14 cellular contexts compared by ENCODE assay signal in the genomic region with DNA sequence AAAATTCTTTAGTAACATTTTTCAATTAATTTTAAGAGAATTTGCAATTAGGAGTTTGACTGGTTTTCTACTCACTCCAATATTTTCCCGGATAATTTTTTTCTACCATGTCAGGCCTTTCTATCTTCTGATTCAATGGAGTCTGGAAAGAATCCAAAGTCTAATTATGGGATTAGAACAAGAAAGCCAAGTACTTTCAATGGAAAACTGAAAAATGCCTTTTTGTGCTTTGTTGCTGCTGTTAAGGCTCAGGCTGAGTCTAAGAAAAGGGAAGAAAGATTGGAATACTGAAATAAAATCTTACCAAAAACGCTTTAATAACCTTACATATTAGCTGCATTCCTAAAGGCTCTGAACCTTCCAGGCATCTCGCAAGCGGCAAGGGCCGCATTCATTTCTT. TPM values are rescaled to one million over a fixed set of nuclear protein-coding genes. Genes with fewer than 3 reads are reported as not detected.
DNase-seq lines count a peak whose midpoint lies in the region; ATAC-seq, FAIRE-seq and TF ChIP-seq lines count a peak whose summit lies in the region.
"Had no signal": no experiment of that assay in that cellular context is flagged by ENCODE, and none has a peak within 500 bp of the region (broad histone marks: within the 10 kb centered on the region; RNA-seq: fewer than 3 reads in every experiment).

No MANE protein-coding gene starts in this region.

- H4K20me1 ChIP-seq in HepG2 (ENCODE audit: insufficient read depth, low read length) = no peaks in the 10 kb centered on the region
- H4K20me1 ChIP-seq in neural progenitor cell (ENCODE audit: low read depth) = no peaks in the 10 kb centered on the region

- 60% methylated on average over 5 of the region's 5 CpGs for WGBS in HepG2 (ENCODE audit: low lambda C conversion rate)
- WGBS in right lobe of liver (ENCODE audit: insufficient coverage, low coverage, low lambda C conversion rate, missing lambda C conversion rate) = 69% methylated on average over 5 of the region's 5 CpGs
- WGBS in gastroesophageal sphincter (ENCODE audit: low coverage in 1 of 2), 2 donors = 61 to 81% methylated on average over 5 of the region's 5 CpGs

- no peaks in the 10 kb centered on the region for H3F3A ChIP-seq in neural progenitor cell (ENCODE audit: low read depth)

- no peak overlapping the region for H3K27ac Mint-ChIP-seq in neural progenitor cell
- H3K27ac Mint-ChIP-seq: B cell, CD14-positive monocyte had no signal

- TF ChIP-seq EP300 in HepG2 (IDR thresholded peaks at IDR 0.05; ENCODE audit: low read depth in 2 of 2, low read length in 2 of 2) (no peak), HepG2 (CRISPR knock-in tag; IDR thresholded peaks at IDR 0.05; ENCODE audit: borderline replicate concordance) (no peak), gastroesophageal sphincter (IDR thresholded peaks at IDR 0.05) (no peak)

- intact Hi-C loops in HepG2 (cut with micrococcal nuclease; ENCODE audit: unreplicated experiment) = loop anchor here (1.0 kb wide), 3 partner anchors 202 to 340 kb away; no protein-coding TSS in a partner anchor
- intact Hi-C loops in right lobe of liver (cut with DNase I) = no loop called here

- no peaks in the 10 kb centered on the region for H3K36me3 Mint-ChIP-seq in neural progenitor cell
- H3K36me3 Mint-ChIP-seq: CD14-positive monocyte had no signal

- H3K9ac ChIP-seq in HepG2 (ENCODE audit: insufficient read depth, low read depth, low read length) (no peak overlapping the region), neural progenitor cell (no peak overlapping the region)

- no peak for FAIRE-seq in HepG2 (lab: Jason Lieb, UNC)
- FAIRE-seq: D721Med had no signal

- no peaks in the 10 kb centered on the region for H3K4me1 Mint-ChIP-seq in neural progenitor cell
- H3K4me1 Mint-ChIP-seq: B cell, CD14-positive monocyte had no signal

- TF ChIP-seq POLR2A in HepG2 (IDR thresholded peaks at IDR 0.05; ENCODE audit: insufficient read depth in 1 of 2, low read depth in 2 of 2, low read length in 2 of 2) (no peak), right lobe of liver (IDR thresholded peaks at IDR 0.05) (no peak), gastroesophageal sphincter (IDR thresholded peaks at IDR 0.05) (no peak)

- H2AFZ ChIP-seq in HepG2 (ENCODE audit: low read length) (no peak overlapping the region), neural progenitor cell (replicated peaks) (no peak overlapping the region)

- CTCF ChIA-PET in HepG2 (lab: Yijun Ruan, JAX; ENCODE audit: low intra/inter-chr PET ratio, low total read pairs) = interaction anchor here (1.2 to 3.0 kb wide), 8 partner anchors 19 to 340 kb away, joined by 5 to 46 read pairs (median 18); a partner anchor contains a TSS

- POLR2A ChIA-PET in HepG2 (lab: Yijun Ruan, JAX) = no interaction called here

- no TSS peak for BruUV-seq in HepG2 (replicated peaks; lab: Mats Ljungman, UMichigan)

- H3K79me2 ChIP-seq in HepG2 (ENCODE audit: insufficient read depth, low read length) = no peaks in the 10 kb centered on the region
- H3K79me2 ChIP-seq in neural progenitor cell (ENCODE audit: low read depth) = no peaks in the 10 kb centered on the region

- DNase-seq in HepG2 (ENCODE audit: low spot score) (no peak), right lobe of liver (no peak), midbrain (lab: John Stamatoyannopoulos, UW) (peak; percentile 6), neural progenitor cell (ENCODE audit: low spot score) (no peak)
- DNase-seq: GF-D8, NCI-H187 treated with DMSO at 0.1 percent for 48 hours had no signal

- H3K36me3 ChIP-seq in HepG2 (replicated peaks in 1 of 2; ENCODE audit: control insufficient read depth in 1 of 2, insufficient read depth in 2 of 2, low read length in 2 of 2) = no peaks in the 10 kb centered on the region
- H3K36me3 ChIP-seq in right lobe of liver = no peaks in the 10 kb centered on the region
- H3K36me3 ChIP-seq in gastroesophageal sphincter = no peaks in the 10 kb centered on the region
- no peaks in the 10 kb centered on the region for H3K36me3 ChIP-seq in neural progenitor cell
- H3K36me3 ChIP-seq: Peyer's patch had no signal

- TF ChIP-seq CTCF in HepG2 (CRISPR knock-in tag; IDR thresholded peaks at IDR 0.05) = no peak
- TF ChIP-seq CTCF in right lobe of liver (IDR thresholded peaks at IDR 0.05) = no peak
- no peak for TF ChIP-seq CTCF in gastroesophageal sphincter (IDR thresholded peaks at IDR 0.05)
- TF ChIP-seq CTCF in neural progenitor cell (IDR thresholded peaks at IDR 0.05) = no peak

- H3K4me2 ChIP-seq in HepG2 (ENCODE audit: low read depth, low read length) = no peak overlapping the region
- H3K4me2 ChIP-seq in neural progenitor cell = no peak overlapping the region

- ATAC-seq in HepG2 (no peak), right lobe of liver (no peak), gastroesophageal sphincter (no peak), HG02884 (IDR thresholded peaks at IDR 0.05; ENCODE audit: unreplicated experiment) (no peak), HG02571 (IDR thresholded peaks at IDR 0.05; ENCODE audit: unreplicated experiment) (no peak)

- no peaks in the 10 kb centered on the region for H3K9me3 ChIP-seq in HepG2 (ENCODE audit: low read length)
- no peaks in the 10 kb centered on the region for H3K9me3 ChIP-seq in right lobe of liver
- no peaks in the 10 kb centered on the region for H3K9me3 ChIP-seq in gastroesophageal sphincter
- no peaks in the 10 kb centered on the region for H3K9me3 ChIP-seq in neural progenitor cell (ENCODE audit: low read depth)
- H3K9me3 ChIP-seq: Peyer's patch had no signal

- in situ Hi-C loops in HepG2 (cut with HindIII; ENCODE audit: extremely low pct_ligation_motif_present, low pct_unique_long_range_greater_than_20kb) = no loop called here

- TF ChIP-seq RAD21 in HepG2 (CRISPR knock-in tag; IDR thresholded peaks at IDR 0.05) = no peak

- H3K4me3 Mint-ChIP-seq in neural progenitor cell = no peak overlapping the region
- H3K4me3 Mint-ChIP-seq: B cell had no signal

- H3K4me3 ChIP-seq in HepG2 (replicated peaks in 1 of 3; ENCODE audit: insufficient read depth in 1 of 3, low read depth in 2 of 3, low read length in 3 of 3) = no peak overlapping the region
- H3K4me3 ChIP-seq in right lobe of liver = no peak overlapping the region
- no peak overlapping the region for H3K4me3 ChIP-seq in gastroesophageal sphincter
- H3K4me3 ChIP-seq in neural progenitor cell = no peak overlapping the region
- H3K4me3 ChIP-seq: Peyer's patch had no signal

- H3K27me3 ChIP-seq in HepG2 (ENCODE audit: control insufficient read depth in 1 of 2, insufficient read depth in 2 of 2, low read length in 2 of 2) (no peaks in the 10 kb centered on the region; a peak in 2 of 5 replicates), right lobe of liver (no peaks in the 10 kb centered on the region), gastroesophageal sphincter (no peaks in the 10 kb centered on the region), neural progenitor cell (no peaks in the 10 kb centered on the region)
- H3K27me3 ChIP-seq: Peyer's patch had no signal

- no peaks in the 10 kb centered on the region for H3K9me3 Mint-ChIP-seq in neural progenitor cell
- H3K9me3 Mint-ChIP-seq: CD14-positive monocyte had no signal

- H3K27me3 Mint-ChIP-seq in neural progenitor cell (ENCODE audit: insufficient read depth, low read depth) = no peaks in the 10 kb centered on the region

- H3K27ac ChIP-seq in HepG2 (ENCODE audit: extremely low read length, insufficient read depth, low read length) (no peak overlapping the region), right lobe of liver (no peak overlapping the region), cingulate gyrus (ENCODE audit: low read depth, low read length) (peak overlapping the region; percentile 63), gastroesophageal sphincter (no peak overlapping the region), neural progenitor cell (no peak overlapping the region)
- H3K27ac ChIP-seq: Peyer's patch had no signal

- peaks cover 11% of the 10 kb centered on the region for H3K4me1 ChIP-seq in HepG2 (ENCODE audit: insufficient read depth, low read length)
- H3K4me1 ChIP-seq in right lobe of liver = peaks cover 0 to 24% (median 5%) of the 10 kb centered on the region in 4 donors
- peaks cover 3 to 20% (median 4%) of the 10 kb centered on the region in 3 donors for H3K4me1 ChIP-seq in gastroesophageal sphincter
- H3K4me1 ChIP-seq in neural progenitor cell = no peaks in the 10 kb centered on the region

RNA-seq across cellular contexts. Expression of a gene that starts 24.4 kb away (rescaled TPM):
- 45.1 and 49.4 TPM in 2 replicates for total RNA-seq in HepG2 (2016; rRNA removed; fragmentation: Illumina TruSeq; extraction: Trizol)
- 15.8 and 17.4 TPM in 2 replicates for total RNA-seq in HepG2 (2016; cell fraction: cytosol; rRNA removed; fragmentation: Illumina TruSeq; extraction: Trizol; ENCODE audit: low read depth)
- total RNA-seq in HepG2 (2016; cell fraction: insoluble cytoplasmic fraction; rRNA removed; fragmentation: Illumina TruSeq; extraction: Trizol) = 42.9 and 43.7 TPM in 2 replicates
- 15.2 and 18.0 TPM in 2 replicates for total RNA-seq in HepG2 (2016; cell fraction: membrane; rRNA removed; fragmentation: Illumina TruSeq; extraction: Trizol)
- total RNA-seq in HepG2 (2016; cell fraction: nucleus; rRNA removed; fragmentation: Illumina TruSeq; extraction: Trizol) = 19.7 and 22.2 TPM in 2 replicates
- 23.9 and 25.0 TPM in 2 replicates for polyA plus RNA-seq in HepG2 (2011; rRNA removed)
- 35.5 and 38.0 TPM in 2 replicates for polyA plus RNA-seq in HepG2 (2011; cell fraction: cytosol; rRNA removed)
- polyA plus RNA-seq in HepG2 (2011; cell fraction: nucleus; rRNA removed) = 29.3 and 34.3 TPM in 2 replicates
- polyA plus RNA-seq in HepG2 (2012) = 33.9 and 38.4 TPM in 2 replicates
- 13.9 and 14.7 TPM in 2 replicates for polyA plus RNA-seq in HepG2 (2016; cell fraction: cytosol; fragmentation: Illumina TruSeq; extraction: Trizol; ENCODE audit: low read depth)
- 59.7 and 60.2 TPM in 2 replicates for polyA plus RNA-seq in HepG2 (2016; cell fraction: insoluble cytoplasmic fraction; fragmentation: Illumina TruSeq; extraction: Trizol; ENCODE audit: low read depth)
- polyA plus RNA-seq in HepG2 (2016; cell fraction: membrane; fragmentation: Illumina TruSeq; extraction: Trizol; ENCODE audit: low read depth) = 15.8 and 16.6 TPM in 2 replicates
- polyA plus RNA-seq in HepG2 (2016; cell fraction: nucleus; fragmentation: Illumina TruSeq; extraction: Trizol; ENCODE audit: insufficient read depth, low read depth) = 35.6 and 46.5 TPM in 2 replicates
- polyA minus RNA-seq in HepG2 (2011; rRNA and poly(A)+ RNA removed; ENCODE audit: low replicate concordance) = 19.9 and 41.3 TPM in 2 replicates
- polyA minus RNA-seq in HepG2 (2011; cell fraction: cytosol; rRNA and poly(A)+ RNA removed) = 10.0 and 12.1 TPM in 2 replicates
- polyA minus RNA-seq in HepG2 (2011; cell fraction: nucleus; rRNA and poly(A)+ RNA removed) = 9.8 and 13.7 TPM in 2 replicates
- 10 to 100 TPM; 30.5 to 82.5 (median 45.1) TPM for total RNA-seq in right lobe of liver
- total RNA-seq in gastroesophageal sphincter = 10 to 100 TPM; 30.4 to 55.9 (median 37.1) TPM
- total RNA-seq in neural progenitor cell (ENCODE audit: low replicate concordance) = 18.6 and 20.4 TPM in 2 replicates

RNA-seq across cellular contexts. Expression of a gene that starts 59.6 kb away (rescaled TPM):
- total RNA-seq in HepG2 (2016; rRNA removed; fragmentation: Illumina TruSeq; extraction: Trizol) (38.2 and 40.0 TPM in 2 replicates), right lobe of liver (10 to 100 TPM; 17.7 to 53.6 (median 32.3) TPM), gastroesophageal sphincter (10 to 100 TPM in 3 of 4 donors, 1 to 10 TPM in 1; 5.9 to 25.3 (median 16.7) TPM), neural progenitor cell (ENCODE audit: low replicate concordance) (3.6 and 7.4 TPM in 2 replicates)
- total RNA-seq in HepG2 (2016; cell fraction: cytosol; rRNA removed; fragmentation: Illumina TruSeq; extraction: Trizol; ENCODE audit: low read depth) = 10.7 and 12.6 TPM in 2 replicates
- total RNA-seq in HepG2 (2016; cell fraction: insoluble cytoplasmic fraction; rRNA removed; fragmentation: Illumina TruSeq; extraction: Trizol) = 37.5 and 39.4 TPM in 2 replicates
- 19.6 and 20.4 TPM in 2 replicates for total RNA-seq in HepG2 (2016; cell fraction: membrane; rRNA removed; fragmentation: Illumina TruSeq; extraction: Trizol)
- 18.4 and 18.8 TPM in 2 replicates for total RNA-seq in HepG2 (2016; cell fraction: nucleus; rRNA removed; fragmentation: Illumina TruSeq; extraction: Trizol)
- polyA plus RNA-seq in HepG2 (2011; rRNA removed) = 24.7 and 24.8 TPM in 2 replicates
- 15.5 and 22.3 TPM in 2 replicates for polyA plus RNA-seq in HepG2 (2011; cell fraction: cytosol; rRNA removed)
- 19.3 and 24.1 TPM in 2 replicates for polyA plus RNA-seq in HepG2 (2011; cell fraction: nucleus; rRNA removed)
- polyA plus RNA-seq in HepG2 (2012) = 25.5 and 32.5 TPM in 2 replicates
- 12.3 and 12.4 TPM in 2 replicates for polyA plus RNA-seq in HepG2 (2016; cell fraction: cytosol; fragmentation: Illumina TruSeq; extraction: Trizol; ENCODE audit: low read depth)
- polyA plus RNA-seq in HepG2 (2016; cell fraction: insoluble cytoplasmic fraction; fragmentation: Illumina TruSeq; extraction: Trizol; ENCODE audit: low read depth) = 50.1 and 54.3 TPM in 2 replicates
- 19.3 and 20.8 TPM in 2 replicates for polyA plus RNA-seq in HepG2 (2016; cell fraction: membrane; fragmentation: Illumina TruSeq; extraction: Trizol; ENCODE audit: low read depth)
- 39.6 and 44.6 TPM in 2 replicates for polyA plus RNA-seq in HepG2 (2016; cell fraction: nucleus; fragmentation: Illumina TruSeq; extraction: Trizol; ENCODE audit: insufficient read depth, low read depth)
- 7.3 and 27.3 TPM in 2 replicates for polyA minus RNA-seq in HepG2 (2011; rRNA and poly(A)+ RNA removed; ENCODE audit: low replicate concordance)
- polyA minus RNA-seq in HepG2 (2011; cell fraction: cytosol; rRNA and poly(A)+ RNA removed) = 10.4 and 11.1 TPM in 2 replicates
- 10.9 and 11.7 TPM in 2 replicates for polyA minus RNA-seq in HepG2 (2011; cell fraction: nucleus; rRNA and poly(A)+ RNA removed)
